ENCODE assay signal across 16 cellular contexts in genomic region chr11:99068832-99069231, GRCh38. TPM values are rescaled to one million over a fixed set of nuclear protein-coding genes. Genes with fewer than 3 reads are reported as not detected.
A peak's percentile ranks its signal among the peaks of the same experiment; 100 is the strongest.
DNase-seq lines count a peak whose midpoint lies in the region; ATAC-seq and TF ChIP-seq lines count a peak whose summit lies in the region.
"Had no signal": no experiment of that assay in that cellular context is flagged by ENCODE, and none has a peak within 500 bp of the region (broad histone marks: within the 10 kb centered on the region; RNA-seq: fewer than 3 reads in every experiment).

No MANE protein-coding gene starts in this region.

- no peaks in the 10 kb centered on the region for H3K27me3 ChIP-seq in endocrine pancreas (ENCODE audit: control insufficient read depth, insufficient read depth, low read length)
- no peaks in the 10 kb centered on the region for H3K27me3 ChIP-seq in effector memory CD4-positive, alpha-beta T cell (replicated peaks; ENCODE audit: control insufficient read depth, insufficient read depth, low read length, poor library complexity, severe bottlenecking)
- H3K27me3 ChIP-seq in sigmoid colon, result no peaks in the 10 kb centered on the region
- H3K27me3 ChIP-seq: stomach had no signal

- H3K27ac ChIP-seq in effector memory CD4-positive, alpha-beta T cell (ENCODE audit: insufficient read depth, low read length, poor library complexity, severe bottlenecking), result no peak overlapping the region
- H3K27ac ChIP-seq in sigmoid colon, result no peak overlapping the region
- H3K27ac ChIP-seq: parathyroid adenoma, stomach had no signal

- H3K36me3 ChIP-seq in endocrine pancreas (ENCODE audit: control insufficient read depth, insufficient read depth, low read length) (no peaks in the 10 kb centered on the region), sigmoid colon (no peaks in the 10 kb centered on the region)
- no peaks in the 10 kb centered on the region for H3K36me3 ChIP-seq in effector memory CD4-positive, alpha-beta T cell (ENCODE audit: control insufficient read depth, insufficient read depth, low read length)
- H3K36me3 ChIP-seq: stomach had no signal

- no peak for TF ChIP-seq EP300 in sigmoid colon (IDR thresholded peaks at IDR 0.05)

- H3K4me1 ChIP-seq in endocrine pancreas (ENCODE audit: control insufficient read depth, insufficient read depth, low read length) (peaks cover 26% of the 10 kb centered on the region), sigmoid colon (no peaks in the 10 kb centered on the region)
- no peaks in the 10 kb centered on the region for H3K4me1 ChIP-seq in effector memory CD4-positive, alpha-beta T cell (ENCODE audit: control insufficient read depth, insufficient read depth, low read length, poor library complexity, severe bottlenecking)
- H3K4me1 ChIP-seq: parathyroid adenoma, stomach had no signal

- in situ Hi-C loops in G401 (cut with HindIII; ENCODE audit: low sequenced_read_pairs), result no loop called here

- intact Hi-C loops in sigmoid colon (cut with DNase I), result no loop called here

- TF ChIP-seq POLR2A in GM18505 (IDR thresholded peaks at IDR 0.05; ENCODE audit: borderline replicate concordance, extremely low read depth, insufficient read depth, insufficient read length) (no peak), sigmoid colon (IDR thresholded peaks at IDR 0.05) (no peak)

- ATAC-seq in GM18505 (IDR thresholded peaks at IDR 0.05; ENCODE audit: unreplicated experiment), result peak; percentile 34
- peak; percentile 41 for ATAC-seq in HG02571 (IDR thresholded peaks at IDR 0.05; ENCODE audit: unreplicated experiment)
- ATAC-seq: Panc1 had no signal

- H3K9me3 ChIP-seq in endocrine pancreas (ENCODE audit: control insufficient read depth, low read length), result no peaks in the 10 kb centered on the region
- H3K9me3 ChIP-seq in effector memory CD4-positive, alpha-beta T cell (ENCODE audit: control insufficient read depth, low read length), result no peaks in the 10 kb centered on the region
- H3K9me3 ChIP-seq in sigmoid colon, result no peaks in the 10 kb centered on the region
- H3K9me3 ChIP-seq: stomach had no signal

- no peak for TF ChIP-seq CTCF in sigmoid colon (IDR thresholded peaks at IDR 0.05)

- WGBS in sigmoid colon, 2 donors, result 75 to 86% methylated on average over 2 of the region's 2 CpGs

- DNase-seq in NCI-H226, result peak; percentile 37
- DNase-seq in effector memory CD4-positive, alpha-beta T cell, result no peak
- no peak for DNase-seq in sigmoid colon
- no peak for DNase-seq in G401 (ENCODE audit: low spot score)
- no peak for DNase-seq in GDM1 (lab: John Stamatoyannopoulos, UW)
- DNase-seq: activated CD4-positive, CD25-positive, alpha-beta regulatory T cell; activated CD8-positive, alpha-beta memory T cell treated with anti-CD3 and anti-CD28 coated beads, Interleukin-2, amount 50 U/mL, for 48 hours; naive B cell; NCI-H1436 treated with DMSO at 0.1 percent for 48 hours; stomach had no signal

- H3K9ac ChIP-seq in endocrine pancreas (ENCODE audit: control insufficient read depth, insufficient read depth, low read length), result no peak overlapping the region
- H3K9ac ChIP-seq: parathyroid adenoma had no signal

- H3K4me3 ChIP-seq in endocrine pancreas (ENCODE audit: control insufficient read depth, insufficient read depth, low read length), result peak overlapping the region; percentile 96
- no peak overlapping the region for H3K4me3 ChIP-seq in effector memory CD4-positive, alpha-beta T cell (ENCODE audit: insufficient read depth, low read depth, low read length, poor library complexity, severe bottlenecking)
- H3K4me3 ChIP-seq in sigmoid colon, result no peak overlapping the region
- H3K4me3 ChIP-seq: stomach had no signal

RNA-seq across cellular contexts. Expression of gene CNTN5, which starts 48.1 kb away (rescaled TPM):
- under 1 TPM; 0.14 to 0.36 (median 0.22) TPM for total RNA-seq in sigmoid colon
- under 1 TPM in 1 of 3 donors, not detected in 2; 0.13 TPM for polyA plus RNA-seq in sigmoid colon
- total RNA-seq in G401 (2014; rRNA removed; shearing (Covaris generic)), result not detected in 2 replicates
- polyA plus RNA-seq: urinary bladder had no signal
